In genomic region chr2:66169076-66169475, GRCh38 we compare ENCODE assay signal across 32 cellular contexts.
"Had no signal": no experiment of that assay in that cellular context is flagged by ENCODE, and none has a peak within 500 bp of the region (broad histone marks: within the 10 kb centered on the region; RNA-seq: fewer than 3 reads in every experiment).

No MANE protein-coding gene starts in this region.

- H3K4me3 ChIP-seq: MG63 had no signal

- DNase-seq: Kasumi-1, MG63, MM.1S, MV-4-11, NCI-H1048, NCI-H1092, NCI-H1092 treated with DMSO at 0.1 percent for 48 hours, NCI-H1105, NCI-H1105 treated with DMSO at 0.1 percent for 48 hours, NCI-H1417, NCI-H1417 treated with DMSO at 0.1 percent for 48 hours, NCI-H1436, NCI-H1436 treated with DMSO at 0.1 percent for 48 hours, NCI-H146, NCI-H1694, NCI-H1694 treated with DMSO at 0.1 percent for 48 hours, NCI-H187, NCI-H187 treated with DMSO at 0.1 percent for 48 hours, NCI-H1930, NCI-H2029, NCI-H2029 treated with DMSO at 0.1 percent for 48 hours, NCI-H2081, NCI-H2081 treated with DMSO at 0.1 percent for 48 hours, NCI-H2107, NCI-H2171, NCI-H2171 treated with DMSO at 0.1 percent for 48 hours, NCI-H2227 treated with DMSO at 0.1 percent for 48 hours, NCI-H226, NCI-H345, NCI-H446, NCI-H446 treated with DMSO at 0.1 percent for 48 hours, NCI-H510A had no signal
